Comparison of ENCODE assay signal across 20 cellular contexts in genomic region chr9:98385751-98386150, GRCh38.
"Had no signal": no experiment of that assay in that cellular context is flagged by ENCODE, and none has a peak within 500 bp of the region (broad histone marks: within the 10 kb centered on the region; RNA-seq: fewer than 3 reads in every experiment).

No MANE protein-coding gene starts in this region.

- H3K27me3 Mint-ChIP-seq: type B pancreatic cell had no signal

- H3K27me3 ChIP-seq: dorsolateral prefrontal cortex, gastrocnemius medialis, suprapubic skin, thyroid gland had no signal

- H3K4me3 ChIP-seq: dorsolateral prefrontal cortex, gastrocnemius medialis, heart right ventricle, mucosa of descending colon, skin epidermis, suprapubic skin, thyroid gland had no signal

- H3K4me1 Mint-ChIP-seq: natural killer cell had no signal

- H3K4me3 Mint-ChIP-seq: natural killer cell, neural crest cell, type B pancreatic cell had no signal

- H3K36me3 Mint-ChIP-seq: natural killer cell, type B pancreatic cell had no signal

- ATAC-seq: esophagus mucosa; gastrocnemius medialis; heart right ventricle; mucosa of descending colon; natural killer cell; sciatic nerve; stimulated activated naive CD8-positive, alpha-beta T cell treated with anti-CD3 and anti-CD28 coated beads, Interleukin-15, Interleukin-2, amounts not matched to agents 100 U/mL and 50 U/mL, for 24 hours had no signal

- H3K27ac ChIP-seq: dorsolateral prefrontal cortex, gastrocnemius medialis, heart right ventricle, skin epidermis, suprapubic skin, thyroid gland had no signal

- H3K27ac Mint-ChIP-seq: natural killer cell, type B pancreatic cell had no signal

- DNase-seq: cortex of kidney; dorsolateral prefrontal cortex; effector CD8-positive, alpha-beta T cell; gastrocnemius medialis; heart right ventricle; hypothalamus; kidney glomerular epithelial cell; mucosa of descending colon; natural killer cell; posterior cingulate gyrus; stimulated activated CD4-positive, alpha-beta T cell treated with anti-CD3 and anti-CD28 coated beads, Interleukin-2, amount 100 ng/mL, for 24 hours; stimulated activated CD4-positive, alpha-beta T cell treated with anti-CD3 and anti-CD28 coated beads, Interleukin-4, amount 100 ng/mL, for 4 hours; stimulated activated naive CD8-positive, alpha-beta T cell treated with anti-CD3 and anti-CD28 coated beads, Interleukin-15, Interleukin-2, amounts not matched to agents 100 U/mL and 50 U/mL, for 24 hours; thyroid gland had no signal

- H3K4me1 ChIP-seq: gastrocnemius medialis, heart right ventricle, suprapubic skin, thyroid gland had no signal

- H3K9me3 Mint-ChIP-seq: natural killer cell, neural crest cell, type B pancreatic cell had no signal
